8 cellular contexts compared by ENCODE assay signal in the genomic region with DNA sequence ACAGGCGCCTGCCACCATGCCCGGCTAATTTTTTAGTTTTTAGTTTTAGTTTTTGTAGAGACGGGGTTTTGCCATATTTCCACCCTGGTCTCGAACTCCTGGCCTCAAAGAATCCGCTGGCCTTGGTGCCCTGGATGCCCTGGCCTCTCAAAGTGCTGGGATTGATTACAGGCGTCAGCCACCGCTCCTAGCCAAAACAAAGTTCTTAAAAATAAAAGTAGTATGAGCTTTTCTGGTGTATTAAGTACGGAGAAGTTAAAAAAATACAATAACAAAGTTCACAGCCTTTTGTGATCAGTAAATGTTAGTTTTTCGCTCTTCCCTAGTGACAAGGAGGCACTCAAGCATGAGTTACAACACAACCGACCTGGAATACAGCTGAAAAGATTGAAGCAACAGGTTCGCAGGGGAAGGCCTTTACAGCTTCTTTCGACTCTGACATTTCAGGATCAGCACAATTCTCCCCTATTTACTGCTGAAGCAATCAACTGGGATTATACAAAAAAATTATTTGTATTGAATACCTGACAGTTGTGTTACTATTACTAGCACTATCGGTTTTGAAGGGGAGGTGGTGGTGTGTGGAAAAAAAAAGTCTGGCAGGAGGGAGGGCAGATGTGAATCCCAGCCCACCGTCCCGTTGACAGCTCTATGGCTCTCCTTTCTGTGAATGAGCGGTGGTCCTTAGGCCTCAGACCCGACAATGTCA. TPM values are rescaled to one million over a fixed set of nuclear protein-coding genes. Genes with fewer than 3 reads are reported as not detected.
DNase-seq lines count a peak whose midpoint lies in the region; ATAC-seq and TF ChIP-seq lines count a peak whose summit lies in the region.

No MANE protein-coding gene starts in this region.

- no peak overlapping the region for H4K91ac ChIP-seq in H9 (ENCODE audit: insufficient read length, low read depth, low read length)

- peak overlapping the region; percentile 73 to 86 for H3K4me3 Mint-ChIP-seq in H9
- peak overlapping the region; percentile 86 for H3K4me3 Mint-ChIP-seq in progenitor cell of endocrine pancreas (ENCODE audit: low read depth)

- H3K27me3 ChIP-seq in H9 (ENCODE audit: insufficient read depth, low read length) (no peaks in the 10 kb centered on the region), RWPE2 (ENCODE audit: insufficient read depth, poor library complexity, severe bottlenecking) (no peaks in the 10 kb centered on the region), esophagus squamous epithelium (no peaks in the 10 kb centered on the region)

- H4K20me1 ChIP-seq in H9 (ENCODE audit: control insufficient read depth, insufficient read depth, insufficient read length): no peaks in the 10 kb centered on the region

- H3K23me2 ChIP-seq in H9 (ENCODE audit: insufficient read length, low read depth, low read length, poor library complexity, severe bottlenecking): peaks cover 6% of the 10 kb centered on the region

- H3T11ph ChIP-seq in H9 (ENCODE audit: low read length): no peak overlapping the region

- no peak overlapping the region for H3K4ac ChIP-seq in H9 (ENCODE audit: low read depth, low read length)

- peak overlapping the region; percentile 15 for H3K9ac ChIP-seq in H9 (ENCODE audit: extremely low read depth, insufficient read length, low read length)

- no peak overlapping the region for H4K8ac ChIP-seq in H9 (replicated peaks; ENCODE audit: insufficient read length, low read depth, low read length)

- no peak overlapping the region for H2BK20ac ChIP-seq in H9 (ENCODE audit: low read depth, low read length, poor library complexity, severe bottlenecking)

- no peak overlapping the region for H2BK15ac ChIP-seq in H9 (ENCODE audit: low read depth, low read length)

- H3K56ac ChIP-seq in H9 (ENCODE audit: insufficient read length, low read depth, low read length): no peak overlapping the region

- TF ChIP-seq POLR2A in esophagus squamous epithelium (IDR thresholded peaks at IDR 0.05): no peak

- H3K9me3 Mint-ChIP-seq in H9 (peaks cover 2 to 3% of the 10 kb centered on the region in 2 experiments; a peak in 3 of 5 replicates), progenitor cell of endocrine pancreas (ENCODE audit: low read depth) (no peaks in the 10 kb centered on the region)

- no peak for ATAC-seq in RWPE2 (ENCODE audit: low read depth)
- ATAC-seq in GM19023 (IDR thresholded peaks at IDR 0.05; ENCODE audit: unreplicated experiment): no peak

- WGBS in H9 (ENCODE audit: extremely low coverage, insufficient read length, low lambda C conversion rate): no CpG with 5 or more reads among the region's 17 CpGs
- WGBS in esophagus squamous epithelium, 2 donors: 40 to 44% methylated on average over 16 to 17 of the region's 17 CpGs

- H3K23ac ChIP-seq in H9 (ENCODE audit: insufficient read length, low read depth, low read length): no peak overlapping the region

- no peak overlapping the region for H3K27ac ChIP-seq in H9 (ENCODE audit: insufficient read length, low read depth, low read length)
- H3K27ac ChIP-seq in RWPE2 (ENCODE audit: poor library complexity, severe bottlenecking): peak overlapping the region; percentile 71
- H3K27ac ChIP-seq in esophagus squamous epithelium: peak overlapping the region; percentile 83 to 99 (median 94)

- H3K14ac ChIP-seq in H9 (ENCODE audit: insufficient read depth, low read length): no peak overlapping the region

- TF ChIP-seq CTCF in H9 (conservative IDR thresholded peaks at IDR 0.05) (no peak), RWPE2 (IDR thresholded peaks at IDR 0.05; ENCODE audit: poor library complexity, severe bottlenecking) (no peak), esophagus squamous epithelium (IDR thresholded peaks at IDR 0.05) (no peak), progenitor cell of endocrine pancreas (IDR thresholded peaks at IDR 0.05; ENCODE audit: unreplicated experiment) (no peak)

- no peaks in the 10 kb centered on the region; the same call in 1 of the 2 replicates for H3K27me3 Mint-ChIP-seq in H9 (ENCODE audit: low read depth)
- no peaks in the 10 kb centered on the region for H3K27me3 Mint-ChIP-seq in progenitor cell of endocrine pancreas

- H3K18ac ChIP-seq in H9 (ENCODE audit: insufficient read length, low read depth, low read length): no peak overlapping the region

- no peaks in the 10 kb centered on the region for H3K36me3 ChIP-seq in RWPE2 (ENCODE audit: low read depth)
- no peaks in the 10 kb centered on the region for H3K36me3 ChIP-seq in esophagus squamous epithelium

- H3K9me3 ChIP-seq in H9 (ENCODE audit: control insufficient read depth, low read depth, low read length): no peaks in the 10 kb centered on the region
- H3K9me3 ChIP-seq in RWPE2 (ENCODE audit: severe bottlenecking): no peaks in the 10 kb centered on the region
- H3K9me3 ChIP-seq in esophagus squamous epithelium: no peaks in the 10 kb centered on the region

- peak overlapping the region; percentile 92 for H3K4me3 ChIP-seq in RWPE2 (ENCODE audit: severe bottlenecking)
- peak overlapping the region; percentile 25 to 98 (median 94) for H3K4me3 ChIP-seq in esophagus squamous epithelium

- no peak overlapping the region for H2BK120ac ChIP-seq in H9 (ENCODE audit: low read depth, low read length, poor library complexity, severe bottlenecking)

- DNase-seq in H9 (no peak), RWPE2 (ENCODE audit: low spot score) (no peak), esophagus squamous epithelium (lab: John Stamatoyannopoulos, UW) (no peak), progenitor cell of endocrine pancreas (ENCODE audit: low spot score, unreplicated experiment) (no peak), occipital lobe (lab: John Stamatoyannopoulos, UW) (no peak), GM19240 (ENCODE audit: insufficient read length, low spot score) (no peak)
- DNase-seq in activated CD8-positive, alpha-beta memory T cell treated with anti-CD3 and anti-CD28 coated beads for 24 hours: no peak

- peaks cover 24% of the 10 kb centered on the region for H3K79me2 ChIP-seq in H9 (ENCODE audit: insufficient read depth, low read length)

- H3K4me1 ChIP-seq in H9 (ENCODE audit: insufficient read depth, low read length) (no peaks in the 10 kb centered on the region; the same call in 1 of the 2 replicates), RWPE2 (ENCODE audit: insufficient read depth, poor library complexity, severe bottlenecking) (peaks cover 18% of the 10 kb centered on the region), esophagus squamous epithelium (peaks cover 6 to 42% (median 9%) of the 10 kb centered on the region in 3 donors)

- no peak overlapping the region for H2AK5ac ChIP-seq in H9 (ENCODE audit: insufficient read length, low read length)

- H2AFZ ChIP-seq in H9 (ENCODE audit: low read length): no peak overlapping the region

- intact Hi-C loops in esophagus squamous epithelium (cut with DNase I): loop anchor here (5.0 to 10.0 kb wide), 2 partner anchors 60 to 63 kb away; no protein-coding TSS in a partner anchor

- H4K5ac ChIP-seq in H9 (ENCODE audit: insufficient read length, low read depth, low read length): no peak overlapping the region

- H3K4me2 ChIP-seq in H9 (ENCODE audit: insufficient read depth, insufficient read length, low read length): peak overlapping the region; percentile 81

- H3K36me3 Mint-ChIP-seq in H9 (ENCODE audit: insufficient read depth in 1 of 3, low read depth in 3 of 3) (peaks cover 3 to 8% (median 3%) of the 10 kb centered on the region in 3 experiments; a peak in 4 of 7 replicates), progenitor cell of endocrine pancreas (ENCODE audit: insufficient read depth) (no peaks in the 10 kb centered on the region)

- H3K79me1 ChIP-seq in H9 (ENCODE audit: insufficient read depth, low read depth, low read length, poor library complexity, severe bottlenecking): no peaks in the 10 kb centered on the region

- H3K4me1 Mint-ChIP-seq in H9 (peaks cover 23 to 24% of the 10 kb centered on the region in 2 experiments), progenitor cell of endocrine pancreas (ENCODE audit: low read depth) (peaks cover 20% of the 10 kb centered on the region)

- no peak overlapping the region for H2BK5ac ChIP-seq in H9 (ENCODE audit: insufficient read length, low read length)

- peak overlapping the region in 2 of 3 experiments; percentile 88 to 94; a peak in 4 of 7 replicates for H3K27ac Mint-ChIP-seq in H9
- H3K27ac Mint-ChIP-seq in progenitor cell of endocrine pancreas: peak overlapping the region; percentile 94

- no peak overlapping the region for H2BK12ac ChIP-seq in H9 (ENCODE audit: insufficient read length, low read depth, low read length)

RNA-seq across cellular contexts. Expression of a gene that starts 0.9 kb away (rescaled TPM):
- total RNA-seq in H9 (2021) (63.2 and 63.5 TPM in 2 replicates), esophagus squamous epithelium (10 to 100 TPM; 48.5 to 81.6 (median 72.1) TPM), progenitor cell of endocrine pancreas (49.1 and 51.3 TPM in 2 replicates), occipital lobe (34.0 TPM)
